9 cellular contexts compared by ENCODE assay signal in the genomic region with DNA sequence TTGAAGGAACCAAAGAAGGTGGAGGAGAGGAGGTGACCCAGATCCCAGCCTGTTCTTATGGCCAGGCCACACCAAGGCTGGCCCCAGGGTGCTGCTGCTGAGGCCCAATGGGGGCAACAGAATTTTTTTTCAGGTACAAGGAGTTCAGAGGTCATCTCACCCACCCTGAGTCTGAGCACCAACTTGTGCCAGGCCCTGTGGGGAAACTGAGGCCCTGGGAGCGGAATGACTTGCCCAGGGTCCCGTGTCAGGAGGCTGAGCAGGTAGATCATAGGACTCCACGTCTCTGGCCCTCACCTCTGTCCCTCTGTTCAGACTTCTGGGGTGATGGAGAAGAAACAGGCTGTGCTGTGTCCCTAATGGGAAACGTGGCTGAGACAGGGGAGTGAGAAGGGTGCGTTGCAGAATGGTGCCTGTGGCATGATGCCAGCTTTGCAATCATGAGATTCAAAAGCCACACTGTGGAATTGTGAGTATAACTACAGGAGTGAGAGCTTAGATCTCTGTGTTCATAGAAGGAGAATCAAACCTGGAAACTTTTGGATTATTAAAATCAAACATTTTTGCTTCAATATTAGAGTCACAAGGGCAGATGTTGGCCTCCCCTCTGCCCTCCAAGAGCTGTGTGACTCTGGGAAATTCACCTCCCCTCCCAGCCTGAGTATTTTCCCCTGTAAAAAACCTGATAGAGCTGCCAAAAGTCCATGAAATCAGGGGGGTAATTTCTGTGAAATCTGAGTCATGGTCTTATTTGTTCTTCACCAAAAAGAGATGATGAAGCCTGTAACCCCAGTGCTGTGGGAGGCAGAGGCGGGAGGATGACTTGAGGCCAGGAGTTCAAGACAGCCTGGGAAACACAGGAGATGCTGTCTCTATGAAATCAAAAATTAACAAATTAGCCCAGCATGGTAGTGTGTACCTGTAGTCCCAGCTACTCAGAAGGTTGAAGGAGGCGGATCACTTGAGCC. TPM values are rescaled to one million over a fixed set of nuclear protein-coding genes. Genes with fewer than 3 reads are reported as not detected.
A peak's percentile ranks its signal among the peaks of the same experiment; 100 is the strongest.
DNase-seq lines count a peak whose midpoint lies in the region; ATAC-seq and TF ChIP-seq lines count a peak whose summit lies in the region.
"Had no signal": no experiment of that assay in that cellular context is flagged by ENCODE, and none has a peak within 500 bp of the region (broad histone marks: within the 10 kb centered on the region; RNA-seq: fewer than 3 reads in every experiment).

No MANE protein-coding gene starts in this region.

- no peak for ATAC-seq in activated naive CD8-positive, alpha-beta T cell treated with anti-CD3 and anti-CD28 coated beads, Interleukin-2, amount 10 ng/mL, durations not matched to agents 7 days and 5 days (ENCODE audit: low read depth)
- ATAC-seq in lung (ENCODE audit: insufficient read depth, low FRiP score) (no peak), GM19455 (IDR thresholded peaks at IDR 0.05; ENCODE audit: unreplicated experiment) (no peak)

- H3K36me3 ChIP-seq in lung (ENCODE audit: control insufficient read depth in 2 of 2, insufficient read depth in 2 of 2, low read length in 2 of 2), result peaks cover 0 to 5% of the 10 kb centered on the region in 2 donors

- peak; percentile 60 for DNase-seq in NCI-H2171 treated with DMSO at 0.1 percent for 48 hours (lab: John Stamatoyannopoulos, UW)
- DNase-seq in NCI-H2171 (lab: John Stamatoyannopoulos, UW), result no peak
- no peak for DNase-seq in activated naive CD8-positive, alpha-beta T cell treated with anti-CD3 and anti-CD28 coated beads, Interleukin-2, amount 10 ng/mL, durations not matched to agents 7 days and 5 days
- no peak for DNase-seq in lung (ENCODE audit: low spot score)
- no peak for DNase-seq in NCI-H187 (lab: John Stamatoyannopoulos, UW)
- no peak for DNase-seq in LoVo (ENCODE audit: low spot score)

- peak overlapping the region; percentile 92 for H3K4me3 Mint-ChIP-seq in activated naive CD8-positive, alpha-beta T cell treated with anti-CD3 and anti-CD28 coated beads, Interleukin-2, amount 10 ng/mL, durations not matched to agents 7 days and 5 days
- H3K4me3 Mint-ChIP-seq: neural crest cell had no signal

- peaks cover 0 to 14% of the 10 kb centered on the region in 2 donors for H3K4me1 ChIP-seq in lung (ENCODE audit: control insufficient read depth in 2 of 2, insufficient read depth in 2 of 2, low read length in 2 of 2)

- H3K27ac Mint-ChIP-seq in activated naive CD8-positive, alpha-beta T cell treated with anti-CD3 and anti-CD28 coated beads, Interleukin-2, amount 10 ng/mL, durations not matched to agents 7 days and 5 days, result peak overlapping the region; percentile 93

- POLR2A ChIA-PET in activated naive CD8-positive, alpha-beta T cell treated with anti-CD3 and anti-CD28 coated beads, Interleukin-2, amount 10 ng/mL, durations not matched to agents 7 days and 5 days (lab: Charles Lee), result interaction anchor here (0.8 to 2.9 kb wide), 7 partner anchors 13 to 93 kb away, joined by 3 to 26 read pairs (median 4); partner anchors contain the start of genes APOL2 and APOL3

- H3K36me3 Mint-ChIP-seq in activated naive CD8-positive, alpha-beta T cell treated with anti-CD3 and anti-CD28 coated beads, Interleukin-2, amount 10 ng/mL, durations not matched to agents 7 days and 5 days, result peaks cover 14% of the 10 kb centered on the region

- H3K27me3 ChIP-seq in lung (ENCODE audit: control insufficient read depth, insufficient read depth), result no peaks in the 10 kb centered on the region

- H3K27me3 Mint-ChIP-seq in activated naive CD8-positive, alpha-beta T cell treated with anti-CD3 and anti-CD28 coated beads, Interleukin-2, amount 10 ng/mL, durations not matched to agents 7 days and 5 days, result no peaks in the 10 kb centered on the region

- WGBS in lung, 2 donors, result 46 to 48% methylated on average over 7 of the region's 7 CpGs

- H3K4me1 Mint-ChIP-seq in activated naive CD8-positive, alpha-beta T cell treated with anti-CD3 and anti-CD28 coated beads, Interleukin-2, amount 10 ng/mL, durations not matched to agents 7 days and 5 days, result peaks cover 43% of the 10 kb centered on the region

- H3K9me3 ChIP-seq in lung (ENCODE audit: control insufficient read depth in 2 of 2, insufficient read depth in 1 of 2, low read length in 1 of 2), result no peaks in the 10 kb centered on the region

- H3K9me3 Mint-ChIP-seq in activated naive CD8-positive, alpha-beta T cell treated with anti-CD3 and anti-CD28 coated beads, Interleukin-2, amount 10 ng/mL, durations not matched to agents 7 days and 5 days, result peaks cover 1% of the 10 kb centered on the region

- no peak for TF ChIP-seq CTCF in lung (IDR thresholded peaks at IDR 0.05; ENCODE audit: control extremely low read depth, extremely low read depth)

- H3K27ac ChIP-seq in lung (ENCODE audit: low read depth in 1 of 2, low read length in 1 of 2) (peak overlapping the region; percentile 81 to 90), temporal lobe (ENCODE audit: low read depth, low read length) (peak overlapping the region; percentile 17)

- peak overlapping the region; percentile 52 for H3K4me3 ChIP-seq in lung

RNA-seq across cellular contexts. Expression of gene APOL1, which starts 0.9 kb away (rescaled TPM):
- total RNA-seq in activated naive CD8-positive, alpha-beta T cell treated with anti-CD3 and anti-CD28 coated beads, Interleukin-2, amount 10 ng/mL, durations not matched to agents 7 days and 5 days, result 10 to 100 TPM; 38.4 to 40.9 TPM
- 10 to 100 TPM; 32.3 to 75.0 TPM for total RNA-seq in lung
- 10 to 100 TPM; 39.6 to 60.8 TPM for polyA plus RNA-seq in lung
- 0.74 TPM for total RNA-seq in temporal lobe
- total RNA-seq: neural crest cell had no signal

RNA-seq across cellular contexts. Expression of gene APOL2, which starts 14.5 kb away (rescaled TPM):
- 10 to 100 TPM; 77.8 to 85.0 TPM for total RNA-seq in activated naive CD8-positive, alpha-beta T cell treated with anti-CD3 and anti-CD28 coated beads, Interleukin-2, amount 10 ng/mL, durations not matched to agents 7 days and 5 days
- total RNA-seq in lung (10 to 100 TPM; 36.3 to 46.3 TPM), temporal lobe (6.1 TPM)
- 10 to 100 TPM; 29.5 to 34.4 TPM for polyA plus RNA-seq in lung

RNA-seq across cellular contexts. Expression of gene APOL4, which starts 52.2 kb away (rescaled TPM):
- total RNA-seq in activated naive CD8-positive, alpha-beta T cell treated with anti-CD3 and anti-CD28 coated beads, Interleukin-2, amount 10 ng/mL, durations not matched to agents 7 days and 5 days, result 1 to 10 TPM; 5.7 to 6.5 TPM
- total RNA-seq in lung (10 to 100 TPM in 1 of 2 donors, 1 to 10 TPM in 1; 9.8 to 15.9 TPM), temporal lobe (9.3 TPM)
- polyA plus RNA-seq in lung, result 1 to 10 TPM; 5.9 to 8.4 TPM
- total RNA-seq: neural crest cell had no signal

Comparison
In these comparisons a context has a peak if more than half of its experiments do, and no peak if none do; other contexts are left out.
1. RNA of gene APOL1, which starts 0.9 kb away (total RNA-seq): 32.3 to 75.0 TPM in lung and 38.4 to 40.9 TPM in activated naive CD8-positive, alpha-beta T cell treated with anti-CD3 and anti-CD28 coated beads, Interleukin-2, amount 10 ng/mL, durations not matched to agents 7 days and 5 days; 0.74 TPM in temporal lobe (single experiment); every median in the first group is over 10 times any median in the second.